15 cellular contexts compared by ENCODE assay signal in genomic region chr17:55672585-55673501, GRCh38. TPM values are rescaled to one million over a fixed set of nuclear protein-coding genes. Genes with fewer than 3 reads are reported as not detected.
DNase-seq lines count a peak whose midpoint lies in the region; FAIRE-seq and TF ChIP-seq lines count a peak whose summit lies in the region.
"Had no signal": no experiment of that assay in that cellular context is flagged by ENCODE, and none has a peak within 500 bp of the region (broad histone marks: within the 10 kb centered on the region; RNA-seq: fewer than 3 reads in every experiment).

No MANE protein-coding gene starts in this region.

- H3K4me1 ChIP-seq in BLaER1 treated with 17β-estradiol and CSF1 and Interleukin-3, amounts not matched to agents 10 nM and 100 nM = peaks cover 18 to 44% (median 35%) of the 10 kb centered on the region in 10 experiments
- no peaks in the 10 kb centered on the region for H3K4me1 ChIP-seq in mesenchymal stem cell (ENCODE audit: control insufficient read depth, insufficient read depth, low read depth, low read length)
- H3K4me1 ChIP-seq in hepatocyte (ENCODE audit: insufficient read depth) = no peaks in the 10 kb centered on the region

- peak overlapping the region; percentile 98 for H4K8ac ChIP-seq in mesenchymal stem cell (ENCODE audit: low read length)

- 0 out of 22 replicates have a peak, but pooled peaks cover 0 to 3% (median 0%) of the 10 kb centered on the region in 11 experiments for H3K36me3 ChIP-seq in BLaER1 treated with 17β-estradiol and CSF1 and Interleukin-3, amounts not matched to agents 10 nM and 100 nM
- H3K36me3 ChIP-seq in bronchial epithelial cell (ENCODE audit: control insufficient read depth, insufficient read depth, low read length) (no peaks in the 10 kb centered on the region), mesenchymal stem cell (ENCODE audit: control insufficient read depth in 1 of 2, insufficient read depth in 2 of 2, low read depth in 1 of 2, low read length in 2 of 2) (no peaks in the 10 kb centered on the region), hepatocyte (replicated peaks; ENCODE audit: insufficient read depth, low read depth) (no peaks in the 10 kb centered on the region)
- H3K36me3 ChIP-seq: tibial nerve had no signal

- WGBS in mesenchymal stem cell = 84% methylated on average over 3 of the region's 3 CpGs
- WGBS in hepatocyte (ENCODE audit: low lambda C conversion rate, missing lambda C conversion rate) = 95% methylated on average over 3 of the region's 3 CpGs

- H3K9ac ChIP-seq in BLaER1 treated with 17β-estradiol and CSF1 and Interleukin-3, amounts not matched to agents 10 nM and 100 nM = no peak overlapping the region
- peak overlapping the region; percentile 57 for H3K9ac ChIP-seq in mesenchymal stem cell (ENCODE audit: low read length)

- peak overlapping the region in 7 of 11 experiments; percentile 7 to 51 (median 39); a peak in 11 of 22 replicates for H3K27ac ChIP-seq in BLaER1 treated with 17β-estradiol and CSF1 and Interleukin-3, amounts not matched to agents 10 nM and 100 nM
- H3K27ac ChIP-seq in mesenchymal stem cell (ENCODE audit: low read length, poor library complexity, severe bottlenecking) = no peak overlapping the region
- H3K27ac ChIP-seq in hepatocyte = no peak overlapping the region

- DNase-seq in Kasumi-1 (lab: John Stamatoyannopoulos, UW) (peak; percentile 38 to 47), bronchial epithelial cell (ENCODE audit: low read depth) (peak; percentile 18), mesenchymal stem cell (peak; percentile 58), amygdala (lab: John Stamatoyannopoulos, UW) (no peak), hepatocyte (ENCODE audit: low spot score) (no peak), dedifferentiated amniotic fluid mesenchymal stem cell (ENCODE audit: extremely low spot score) (no peak), GM10248 (ENCODE audit: extremely low spot score) (no peak)
- DNase-seq: DMS53, foreskin melanocyte, mucosa of descending colon, NCI-H1105 treated with DMSO at 0.1 percent for 48 hours, NCI-H446, T-helper 1 cell had no signal

- no peaks in the 10 kb centered on the region for H3K9me2 ChIP-seq in hepatocyte (replicated peaks; ENCODE audit: insufficient read depth)

- peak overlapping the region; percentile 60 for H2BK15ac ChIP-seq in mesenchymal stem cell (ENCODE audit: low read depth, poor library complexity, severe bottlenecking)

- FAIRE-seq in bronchial epithelial cell (lab: Jason Lieb, UNC) = no peak

- no peak overlapping the region for H2AK5ac ChIP-seq in mesenchymal stem cell (ENCODE audit: low read length, severe bottlenecking)

- POLR2A ChIA-PET in GM10248 (lab: Yijun Ruan, JAX) = no interaction called here

- no peak for TF ChIP-seq CTCF in bronchial epithelial cell (IDR thresholded peaks at IDR 0.05; ENCODE audit: insufficient read depth, low read length, severe bottlenecking)
- no peak for TF ChIP-seq CTCF in hepatocyte (IDR thresholded peaks at IDR 0.05; ENCODE audit: poor library complexity)
- no peak for TF ChIP-seq CTCF in GM10248 (IDR thresholded peaks at IDR 0.05; ENCODE audit: control extremely low read depth, extremely low read depth, low read depth, missing control alignments)

- no peaks in the 10 kb centered on the region for H3K27me3 ChIP-seq in BLaER1 treated with 17β-estradiol and CSF1 and Interleukin-3, amounts not matched to agents 10 nM and 100 nM
- H3K27me3 ChIP-seq in bronchial epithelial cell (ENCODE audit: control insufficient read depth, insufficient read depth, low read length) (peaks cover 5% of the 10 kb centered on the region), mesenchymal stem cell (ENCODE audit: control insufficient read depth in 1 of 2, insufficient read depth in 1 of 2, low read length in 2 of 2) (no peaks in the 10 kb centered on the region), hepatocyte (no peaks in the 10 kb centered on the region)
- H3K27me3 ChIP-seq: tibial nerve had no signal

- no peaks in the 10 kb centered on the region for H3K79me2 ChIP-seq in hepatocyte

- H2AFZ ChIP-seq in mesenchymal stem cell (ENCODE audit: low read depth, low read length) (no peak overlapping the region), hepatocyte (no peak overlapping the region)

- H4K20me1 ChIP-seq in BLaER1 treated with 17β-estradiol and CSF1 and Interleukin-3, amounts not matched to agents 10 nM and 100 nM = no peaks in the 10 kb centered on the region
- no peaks in the 10 kb centered on the region for H4K20me1 ChIP-seq in hepatocyte (ENCODE audit: insufficient read depth, poor library complexity, severe bottlenecking)

- H3K23ac ChIP-seq in mesenchymal stem cell (ENCODE audit: low read length in 2 of 2) = no peak overlapping the region

- H3K4me3 ChIP-seq in BLaER1 treated with 17β-estradiol and CSF1 and Interleukin-3, amounts not matched to agents 10 nM and 100 nM = 0 out of 20 replicates have a peak overlapping the region, but pooled peaks of 1 of the 10 experiments have one; percentile 22
- H3K4me3 ChIP-seq in bronchial epithelial cell (ENCODE audit: low read depth, low read length) = no peak overlapping the region
- no peak overlapping the region for H3K4me3 ChIP-seq in mesenchymal stem cell (ENCODE audit: insufficient read depth in 1 of 2, low read depth in 1 of 2, low read length in 2 of 2)
- no peak overlapping the region for H3K4me3 ChIP-seq in hepatocyte
- H3K4me3 ChIP-seq: mucosa of descending colon, tibial nerve had no signal

- H2BK120ac ChIP-seq in mesenchymal stem cell (ENCODE audit: low read depth, low read length) = no peak overlapping the region

- H2BK5ac ChIP-seq in mesenchymal stem cell (ENCODE audit: low read depth, low read length, poor library complexity, severe bottlenecking) = no peak overlapping the region

- CTCF ChIA-PET in GM10248 (lab: Yijun Ruan, JAX) = no interaction called here

- peak overlapping the region; percentile 82 to 95 for H3K18ac ChIP-seq in mesenchymal stem cell (ENCODE audit: low read depth in 1 of 2, low read length in 2 of 2)

- H3K4ac ChIP-seq in mesenchymal stem cell (ENCODE audit: low read depth in 1 of 2, low read length in 2 of 2) = peak overlapping the region in 1 of 2 experiments; percentile 88

- H4K91ac ChIP-seq in mesenchymal stem cell (ENCODE audit: low read length) = peak overlapping the region; percentile 77

- peaks cover 13 to 50% (median 26%) of the 10 kb centered on the region in 11 experiments; a peak in 21 of 22 replicates for H3K9me3 ChIP-seq in BLaER1 treated with 17β-estradiol and CSF1 and Interleukin-3, amounts not matched to agents 10 nM and 100 nM (replicated peaks in 1 of 11)
- H3K9me3 ChIP-seq in mesenchymal stem cell (ENCODE audit: control insufficient read depth, low read length) = no peaks in the 10 kb centered on the region
- H3K9me3 ChIP-seq in hepatocyte (ENCODE audit: low read depth) = no peaks in the 10 kb centered on the region
- H3K9me3 ChIP-seq: mucosa of descending colon, tibial nerve had no signal

- no peaks in the 10 kb centered on the region for H3K79me1 ChIP-seq in mesenchymal stem cell (replicated peaks; ENCODE audit: low read length, poor library complexity, severe bottlenecking)

- H2BK12ac ChIP-seq in mesenchymal stem cell (ENCODE audit: low read length in 2 of 2) = peak overlapping the region; percentile 82 to 99

- H3K4me2 ChIP-seq in BLaER1 treated with 17β-estradiol and CSF1 and Interleukin-3, amounts not matched to agents 10 nM and 100 nM = peak overlapping the region in 9 of 11 experiments; percentile 3 to 63 (median 43); a peak in 14 of 22 replicates
- no peak overlapping the region for H3K4me2 ChIP-seq in mesenchymal stem cell (ENCODE audit: low read length, poor library complexity, severe bottlenecking)
- H3K4me2 ChIP-seq in hepatocyte = no peak overlapping the region

- H3K14ac ChIP-seq in mesenchymal stem cell (ENCODE audit: low read length in 2 of 2) = peak overlapping the region in 1 of 2 experiments; percentile 82

RNA-seq across cellular contexts. Expression of gene TMEM100, which starts 49.8 kb away (rescaled TPM):
- total RNA-seq in bronchial epithelial cell (not detected in 2 replicates), hepatocyte (15.3 and 18.5 TPM in 2 replicates)
- 151 TPM for polyA plus RNA-seq in mesenchymal stem cell (2013, experiment 1 of 2)
- polyA plus RNA-seq in mesenchymal stem cell (2013, experiment 2 of 2) = 182 TPM
- polyA plus RNA-seq in hepatocyte = 5.8 and 9.3 TPM in 2 replicates

Comparison
In these comparisons a context has a peak if more than half of its experiments do, and no peak if none do; other contexts are left out.
1. H3K27ac ChIP-seq: peak in BLaER1 treated with 17β-estradiol and CSF1 and Interleukin-3, amounts not matched to agents 10 nM and 100 nM (7 of 11); none in mesenchymal stem cell (single experiment) and hepatocyte (single experiment).
2. H3K4me2 ChIP-seq: peak in BLaER1 treated with 17β-estradiol and CSF1 and Interleukin-3, amounts not matched to agents 10 nM and 100 nM (9 of 11); none in mesenchymal stem cell (single experiment) and hepatocyte (single experiment).
3. DNase-seq: peak in Kasumi-1 (2 of 2), bronchial epithelial cell (single experiment) and mesenchymal stem cell (single experiment); none in amygdala (0 of 56), hepatocyte (single experiment), dedifferentiated amniotic fluid mesenchymal stem cell (single experiment) and GM10248 (single experiment).
4. RNA of gene TMEM100, which starts 49.8 kb away (total RNA-seq): 15.3 to 18.5 TPM in hepatocyte; not detected in bronchial epithelial cell; every median in the first group is over 10 times any median in the second.